18 cellular contexts compared by ENCODE assay signal in genomic region chr2:172613035-172613434, GRCh38. TPM values are rescaled to one million over a fixed set of nuclear protein-coding genes. Genes with fewer than 3 reads are reported as not detected.
DNase-seq lines count a peak whose midpoint lies in the region; ATAC-seq, FAIRE-seq and TF ChIP-seq lines count a peak whose summit lies in the region.
"Had no signal": no experiment of that assay in that cellular context is flagged by ENCODE, and none has a peak within 500 bp of the region (broad histone marks: within the 10 kb centered on the region; RNA-seq: fewer than 3 reads in every experiment).

No MANE protein-coding gene starts in this region.

- peak; percentile 81 for ATAC-seq in K562
- ATAC-seq in HG02623 (IDR thresholded peaks at IDR 0.05; ENCODE audit: unreplicated experiment), result no peak
- ATAC-seq: natural killer cell treated with Interleukin-12 subunit alpha and Interleukin-12 subunit beta and Interleukin-15 and Interleukin-18, amount 100 ng/mL, for 72 hours had no signal

- H3K36me3 ChIP-seq in K562 (ENCODE audit: control insufficient read depth, insufficient read depth, low read length), result peaks cover 5% of the 10 kb centered on the region; the same call in 2 of the 3 replicates
- no peaks in the 10 kb centered on the region for H3K36me3 ChIP-seq in Peyer's patch

- BruUV-seq in K562 (replicated peaks; lab: Mats Ljungman, UMichigan), result no TSS peak

- H3K79me2 ChIP-seq in K562 (ENCODE audit: control insufficient read depth, insufficient read depth, low read length), result no peaks in the 10 kb centered on the region

- H3K27me3 ChIP-seq in K562 (ENCODE audit: control insufficient read depth in 2 of 2, insufficient read depth in 2 of 2, low read length in 2 of 2) (no peaks in the 10 kb centered on the region), Peyer's patch (no peaks in the 10 kb centered on the region)

- H2AFZ ChIP-seq in K562 (ENCODE audit: low read depth, low read length), result no peak overlapping the region

- no peak for TF ChIP-seq EP300 in K562 (IDR thresholded peaks at IDR 0.05; ENCODE audit: low read length)

- no peak overlapping the region for H3K9ac ChIP-seq in K562 (ENCODE audit: insufficient read depth in 1 of 2, low read depth in 2 of 2, low read length in 2 of 2)

- DNase-seq in DMS 273 treated with DMSO at 0.1 percent for 48 hours (lab: John Stamatoyannopoulos, UW), result peak; percentile 92
- DNase-seq in NCI-H2171 treated with DMSO at 0.1 percent for 48 hours (lab: John Stamatoyannopoulos, UW), result peak; percentile 71
- DNase-seq in K562 (ENCODE audit: extremely low read depth in 1 of 4, low spot score in 3 of 4), result peak in 2 of 4 experiments; percentile 24
- DNase-seq in left kidney (ENCODE audit: low read depth, low spot score), result peak; percentile 63
- no peak for DNase-seq in Peyer's patch
- DNase-seq in activated CD4-positive, alpha-beta T cell treated with anti-CD3 and anti-CD28 coated beads for 1 hour, result no peak
- no peak for DNase-seq in dermis blood vessel endothelial cell
- DNase-seq: activated naive CD4-positive, alpha-beta T cell treated with anti-CD3 and anti-CD28 coated beads for 36 hours; AML-193; DMS153; NCI-H2081; NK-92 treated with Interleukin-12 subunit alpha and Interleukin-12 subunit beta, amount 100 ng/mL, for 24 hours; T-helper 2 cell had no signal

- H3K4me1 ChIP-seq in K562 (replicated peaks in 1 of 2; ENCODE audit: control insufficient read depth in 2 of 2, insufficient read depth in 2 of 2, low read length in 2 of 2) (no peaks in the 10 kb centered on the region), Peyer's patch (no peaks in the 10 kb centered on the region)

- no peaks in the 10 kb centered on the region for H3K9me3 ChIP-seq in K562 (replicated peaks; ENCODE audit: control insufficient read depth, insufficient read depth, low read depth, low read length)
- no peaks in the 10 kb centered on the region for H3K9me3 ChIP-seq in Peyer's patch

- H4K20me1 ChIP-seq in K562 (replicated peaks; ENCODE audit: control insufficient read depth, insufficient read depth, low read length), result no peaks in the 10 kb centered on the region

- in situ Hi-C loops in K562 (cut with MboI), result no loop called here

- CTCF ChIA-PET in K562 (lab: Yijun Ruan, JAX; ENCODE audit: low intra/inter-chr PET ratio), result no interaction called here

- TF ChIP-seq RAD21 in K562 (CRISPR knock-in tag; conservative IDR thresholded peaks at IDR 0.05 in 1 of 2, IDR thresholded peaks at IDR 0.05 in 1 of 2), result no peak

- no peak for TF ChIP-seq POLR2A in K562 (conservative IDR thresholded peaks at IDR 0.05)
- TF ChIP-seq POLR2A in Peyer's patch (IDR thresholded peaks at IDR 0.05), result no peak

- no peak overlapping the region for H3K27ac ChIP-seq in K562 (ENCODE audit: extremely low read depth, low read depth, low read length)
- no peak overlapping the region for H3K27ac ChIP-seq in Peyer's patch
- H3K27ac ChIP-seq: RWPE1 had no signal

- H3K9me1 ChIP-seq in K562 (ENCODE audit: control insufficient read depth, insufficient read depth, low read length), result no peaks in the 10 kb centered on the region

- WGBS in K562 (ENCODE audit: insufficient coverage, low coverage, missing lambda C conversion rate), result 74% methylated on average over 4 of the region's 4 CpGs

- no peak for FAIRE-seq in K562 (lab: Jason Lieb, UNC)
- FAIRE-seq: bronchial epithelial cell had no signal

- intact Hi-C loops in K562 (cut with micrococcal nuclease), result no loop called here

- H3K4me3 ChIP-seq in K562 (no peak overlapping the region), Peyer's patch (no peak overlapping the region)
- H3K4me3 ChIP-seq: lung had no signal

- POLR2A ChIA-PET in K562 (lab: Yijun Ruan, JAX), result interaction anchor here (0.6 to 1.5 kb wide), 4 partner anchors 13 to 1881 kb away, joined by 3 to 6 read pairs (median 4); no protein-coding TSS in a partner anchor

- H3K4me2 ChIP-seq in K562 (ENCODE audit: insufficient read depth, low read length), result no peak overlapping the region

- TF ChIP-seq CTCF in K562 (IDR thresholded peaks at IDR 0.05 in 2 of 3, conservative IDR thresholded peaks at IDR 0.05 in 1 of 3; ENCODE audit: insufficient read depth in 2 of 3, low read depth in 1 of 3, low read length in 3 of 3) (no peak), Peyer's patch (IDR thresholded peaks at IDR 0.05) (no peak)

TF ChIP-seq in K562, 482 proteins besides CTCF, POLR2A, EP300 and RAD21:
- TF ChIP-seq MEIS2 (IDR thresholded peaks at IDR 0.05; ENCODE audit: partially characterized antibody) (peak; percentile 41), ARID2 (IDR thresholded peaks at IDR 0.05) (no peak), ZNF121 (CRISPR knock-in tag; conservative IDR thresholded peaks at IDR 0.05) (no peak)

RNA-seq across cellular contexts. Expression of gene PDK1, which starts 57.1 kb away (rescaled TPM):
- 151 and 203 TPM in 2 replicates for total RNA-seq in K562 (2011; cell fraction: chromatin; rRNA removed; ENCODE audit: low replicate concordance)
- 36.9 and 40.5 TPM in 2 replicates for total RNA-seq in K562 (2011; cell fraction: nucleolus; rRNA removed)
- total RNA-seq in K562 (2011; cell fraction: nucleoplasm; rRNA removed), result 71.6 and 105 TPM in 2 replicates
- total RNA-seq in K562 (2014; rRNA removed) (14.0 and 18.0 TPM in 2 replicates), K562 (2014; rRNA removed; fragmentation: Illumina TruSeq; extraction: Trizol) (13.9 and 19.2 TPM in 2 replicates), K562 (2015; rRNA removed; fragmentation: Illumina TruSeq; extraction: Trizol) (6.9 TPM in 2 replicates), K562 (2021) (13.4 and 15.1 TPM in 2 replicates), Peyer's patch (10 to 100 TPM; 12.4 to 25.6 (median 19.2) TPM), dermis blood vessel endothelial cell (5.3 and 10.6 TPM in 2 replicates)
- polyA plus RNA-seq in K562 (2011; rRNA removed) (155 and 176 TPM in 2 replicates), K562 (2014; fragmentation: Illumina TruSeq; extraction: Trizol) (14.6 and 17.2 TPM in 2 replicates), K562 (2014; fragmentation: Nextera tagmentation; extraction: Ambion mirVana) (1 to 10 TPM; 3.5 to 4.2 TPM), K562 (2014; rRNA removed) (12.3 and 12.7 TPM in 2 replicates)
- polyA plus RNA-seq in K562 (2011; cell fraction: cytosol; rRNA removed), result 57.1 and 62.9 TPM in 2 replicates
- polyA plus RNA-seq in K562 (2011; cell fraction: nucleus; rRNA removed), result 119 and 188 TPM in 2 replicates
- 10.5 and 15.1 TPM in 2 replicates for polyA plus RNA-seq in K562 (2012)
- polyA minus RNA-seq in K562 (2011; rRNA and poly(A)+ RNA removed), result 299 and 351 TPM in 2 replicates
- polyA minus RNA-seq in K562 (2011; cell fraction: cytosol; rRNA and poly(A)+ RNA removed), result 75.0 and 80.5 TPM in 2 replicates
- 64.0 and 112 TPM in 2 replicates for polyA minus RNA-seq in K562 (2011; cell fraction: nucleus; rRNA and poly(A)+ RNA removed)

Comparison
In these comparisons a context has a peak if more than half of its experiments do, and no peak if none do; other contexts are left out.
1. DNase-seq: peak in DMS 273 treated with DMSO at 0.1 percent for 48 hours (single experiment), NCI-H2171 treated with DMSO at 0.1 percent for 48 hours (single experiment) and left kidney (single experiment); none in Peyer's patch (0 of 3), activated CD4-positive, alpha-beta T cell treated with anti-CD3 and anti-CD28 coated beads for 1 hour (single experiment) and dermis blood vessel endothelial cell (single experiment).